Comparison of ENCODE assay signal across 31 cellular contexts in genomic region chr2:126649101-126649500, GRCh38.
"Had no signal": no experiment of that assay in that cellular context is flagged by ENCODE, and none has a peak within 500 bp of the region (broad histone marks: within the 10 kb centered on the region; RNA-seq: fewer than 3 reads in every experiment).

No MANE protein-coding gene starts in this region.

- H3K4me1 Mint-ChIP-seq: natural killer cell had no signal

- H3K27me3 ChIP-seq: neutrophil, ovary, spleen, suprapubic skin, testis, tibial artery, transverse colon, upper lobe of right lung, uterus had no signal

- H3K4me3 Mint-ChIP-seq: naive thymus-derived CD4-positive, alpha-beta T cell; natural killer cell; nephron; stimulated activated memory B cell treated with anti-CD40 and anti-IgM and Interleukin-4, amounts not matched to agents 10 μg/mL and 1 μg/mL and 100 μg/mL, for 72 hours; stimulated activated naive CD8-positive, alpha-beta T cell treated with anti-CD3 and anti-CD28 coated beads, Interleukin-15, amount 100 ng/mL, for 72 hours; type B pancreatic cell had no signal

- H3K27me3 Mint-ChIP-seq: stimulated activated memory B cell treated with anti-CD40 and anti-IgM and Interleukin-4, amounts not matched to agents 10 μg/mL and 1 μg/mL and 100 μg/mL, for 72 hours; stimulated activated naive CD8-positive, alpha-beta T cell treated with anti-CD3 and anti-CD28 coated beads, Interleukin-15, amount 100 ng/mL, for 72 hours had no signal

- H3K4me1 ChIP-seq: parathyroid adenoma, psoas muscle, suprapubic skin, testis, tibial artery, transverse colon, upper lobe of right lung, uterus had no signal

- H3K9me3 ChIP-seq: neutrophil, ovary, psoas muscle, suprapubic skin, testis, tibial artery, transverse colon, upper lobe of right lung, uterus had no signal

- H3K36me3 Mint-ChIP-seq: natural killer cell, type B pancreatic cell had no signal

- H3K4me3 ChIP-seq: ovary, psoas muscle, skin epidermis, smooth muscle cell, spleen, suprapubic skin, testis, tibial artery, transverse colon, upper lobe of right lung, uterus had no signal

- DNase-seq: naive thymus-derived CD4-positive, alpha-beta T cell; natural killer cell; nucleus accumbens; ovary; posterior cingulate gyrus; psoas muscle; right cardiac atrium; spleen; stimulated activated CD4-positive, alpha-beta T cell treated with anti-CD3 and anti-CD28 coated beads, Interleukin-12 subunit alpha, Interleukin-12 subunit beta, amount 100 ng/mL, for 4 hours; stimulated activated CD4-positive, alpha-beta T cell treated with anti-CD3 and anti-CD28 coated beads, Interleukin-1b, Interleukin-23, amount 100 ng/mL, for 48 hours; stimulated activated CD4-positive, alpha-beta T cell treated with anti-CD3 and anti-CD28 coated beads, Interleukin-4, amount 100 ng/mL, for 1 hour; stimulated activated CD4-positive, alpha-beta T cell treated with anti-CD3 and anti-CD28 coated beads, Interleukin-4, amount 100 ng/mL, for 4 hours; stimulated activated CD8-positive, alpha-beta memory T cell treated with anti-CD3 and anti-CD28 coated beads, Interleukin-4, amount 100 ng/mL, for 48 hours; stimulated activated naive CD4-positive, alpha-beta T cell; stimulated activated naive CD8-positive, alpha-beta T cell treated with anti-CD3 and anti-CD28 coated beads, Interleukin-15, amount 100 ng/mL, for 72 hours; stimulated activated naive CD8-positive, alpha-beta T cell treated with anti-CD3 and anti-CD28 coated beads, Interleukin-15, Interleukin-2, amounts not matched to agents 100 U/mL and 50 U/mL, for 24 hours; substantia nigra; testis; tibial artery; transverse colon; upper lobe of right lung; uterus had no signal

- H3K27ac Mint-ChIP-seq: naive thymus-derived CD4-positive, alpha-beta T cell; natural killer cell; nephron; progenitor cell of endocrine pancreas; stimulated activated memory B cell treated with anti-CD40 and anti-IgM and Interleukin-4, amounts not matched to agents 10 μg/mL and 1 μg/mL and 100 μg/mL, for 72 hours; stimulated activated naive CD8-positive, alpha-beta T cell treated with anti-CD3 and anti-CD28 coated beads, Interleukin-15, amount 100 ng/mL, for 72 hours; type B pancreatic cell had no signal

- H3K27ac ChIP-seq: neutrophil, ovary, parathyroid adenoma, psoas muscle, skin epidermis, spleen, suprapubic skin, testis, tibial artery, transverse colon, upper lobe of right lung, uterus had no signal

- H3K9me3 Mint-ChIP-seq: natural killer cell, nephron had no signal

- H3K36me3 ChIP-seq: neutrophil, ovary, spleen, suprapubic skin, tibial artery, transverse colon, upper lobe of right lung, uterus had no signal
